In the genomic region with DNA sequence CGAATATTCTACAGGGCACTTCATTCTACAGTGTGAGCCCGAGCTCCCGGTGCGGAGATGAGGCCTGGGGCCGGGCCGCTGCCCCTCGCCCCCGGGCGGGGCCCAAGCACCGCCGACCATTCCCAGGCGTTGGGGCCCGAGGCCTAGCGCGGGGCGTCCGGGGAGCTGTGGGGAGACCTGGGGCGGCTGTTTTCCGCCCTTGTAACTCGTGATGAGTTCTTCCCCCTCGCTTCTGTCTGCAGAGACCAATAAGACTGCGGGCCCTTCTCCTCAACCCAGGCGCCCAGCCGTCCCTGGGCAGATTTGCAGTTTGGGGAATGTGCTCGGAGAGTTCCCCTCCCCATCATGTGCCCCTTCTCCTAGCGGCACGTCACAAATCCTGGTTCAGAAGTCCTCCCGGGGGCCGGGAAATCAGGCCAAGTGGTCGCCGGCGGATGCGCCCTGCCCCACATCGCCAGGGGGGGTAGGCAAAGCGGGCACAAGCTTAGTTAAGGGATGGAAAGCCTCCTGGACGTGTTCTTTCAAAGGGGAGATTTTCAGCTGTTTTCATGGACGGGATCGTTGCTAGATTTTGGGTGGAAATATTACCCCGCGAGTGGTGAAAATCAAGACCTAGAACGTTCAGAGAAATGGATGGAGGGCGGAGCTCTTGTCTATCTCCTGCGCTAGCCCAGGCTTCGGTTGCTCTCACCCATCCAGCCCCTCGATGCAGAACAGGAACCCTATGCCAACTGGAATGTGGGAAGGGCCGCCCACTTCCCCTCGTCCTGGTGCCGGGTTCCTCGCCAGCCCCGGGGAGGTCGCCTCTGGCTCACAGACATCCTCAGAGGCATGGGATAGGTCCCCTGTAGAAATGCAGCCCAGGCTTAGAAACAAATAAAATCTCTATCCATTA, we compare ENCODE assay signal across 9 cellular contexts. TPM values are rescaled to one million over a fixed set of nuclear protein-coding genes. Genes with fewer than 3 reads are reported as not detected.
DNase-seq lines count a peak whose midpoint lies in the region; ATAC-seq and TF ChIP-seq lines count a peak whose summit lies in the region.
"Had no signal": no experiment of that assay in that cellular context is flagged by ENCODE, and none has a peak within 500 bp of the region (broad histone marks: within the 10 kb centered on the region; RNA-seq: fewer than 3 reads in every experiment).

No MANE protein-coding gene starts in this region.

- no TSS peak for BruUV-seq in Panc1 (replicated peaks; lab: Mats Ljungman, UMichigan)

- H3K4me1 ChIP-seq in Panc1 (ENCODE audit: control insufficient read depth, insufficient read depth, low read length) (peaks cover 6% of the 10 kb centered on the region), heart right ventricle (peaks cover 0 to 28% (median 15%) of the 10 kb centered on the region in 9 donors), trophoblast cell (ENCODE audit: control insufficient read depth in 1 of 2, insufficient read depth in 2 of 2, low read length in 2 of 2) (peaks cover 0 to 6% of the 10 kb centered on the region in 2 experiments)

- no peak overlapping the region for H3K23ac ChIP-seq in trophoblast cell (ENCODE audit: low read length)

- TF ChIP-seq CTCF in AG04450 (IDR thresholded peaks at IDR 0.05; ENCODE audit: low read depth, low read length): no peak
- TF ChIP-seq CTCF in Panc1 (IDR thresholded peaks at IDR 0.05): 0 out of 2 replicates have a peak, but pooled peaks have one; percentile 4
- TF ChIP-seq CTCF in heart right ventricle (IDR thresholded peaks at IDR 0.05): peak in 1 of 9 donors; percentile 25

- H3K18ac ChIP-seq in trophoblast cell (ENCODE audit: low read length): peak overlapping the region; percentile 98

- CTCF ChIA-PET in AG04450 (lab: Charles Lee) (interaction anchor here (1.0 to 1.4 kb wide), 2 partner anchors 48 to 418 kb away, joined by 3 read pairs; no protein-coding TSS in a partner anchor), Panc1 (lab: Charles Lee) (interaction anchor here (0.7 to 2.2 kb wide), 2 partner anchors 17 to 411 kb away, joined by 4 to 9 read pairs; no protein-coding TSS in a partner anchor)

- ATAC-seq in GM18511 (IDR thresholded peaks at IDR 0.05; ENCODE audit: unreplicated experiment) (peak; percentile 14), HG03064 (IDR thresholded peaks at IDR 0.05; ENCODE audit: low read depth, unreplicated experiment) (peak; percentile 9), Panc1 (peak; percentile 19; the same call in 1 of the 2 replicates), heart right ventricle (peak; percentile 8 to 46 (median 38))

- H4K8ac ChIP-seq in trophoblast cell (ENCODE audit: low read depth, low read length): peak overlapping the region; percentile 98

- H2BK120ac ChIP-seq in trophoblast cell (ENCODE audit: insufficient read depth, low read length, poor library complexity): peak overlapping the region; percentile 33

- WGBS in adipose tissue, 3 donors: 1 to 18% (median 4%) methylated on average over 51 of the region's 51 CpGs
- 0 to 4% methylated on average over 51 of the region's 51 CpGs for WGBS in heart right ventricle, 2 donors
- WGBS in trophoblast cell (ENCODE audit: extremely low coverage, insufficient coverage, insufficient read length): no CpG with 5 or more reads among the region's 51 CpGs

- H3K79me2 ChIP-seq in trophoblast cell (ENCODE audit: control insufficient read depth, insufficient read depth, low read length, poor library complexity): peaks cover 13% of the 10 kb centered on the region

- peak overlapping the region; percentile 71 for H3K4me3 ChIP-seq in AG04450 (ENCODE audit: low read depth, low read length)
- H3K4me3 ChIP-seq in Panc1 (ENCODE audit: low read depth in 2 of 2, low read length in 2 of 2): peak overlapping the region; percentile 63 to 80
- H3K4me3 ChIP-seq in heart right ventricle: peak overlapping the region; percentile 45 to 77 (median 69)
- H3K4me3 ChIP-seq in trophoblast cell (ENCODE audit: low read depth, low read length): peak overlapping the region; percentile 80

- in situ Hi-C loops in Panc1 (cut with HindIII; ENCODE audit: low pct_unique_long_range_greater_than_20kb, low sequenced_read_pairs): no loop called here
- in situ Hi-C loops in KBM-7 (cut with MboI; ENCODE audit: low pct_unique_long_range_greater_than_20kb, low sequenced_read_pairs): no loop called here

- no peak for DNase-seq in AG04450 (ENCODE audit: low read depth, low spot score)
- DNase-seq in Panc1 (ENCODE audit: low read depth, low spot score): no peak
- peak; percentile 54 to 59 for DNase-seq in heart right ventricle
- DNase-seq in trophoblast cell: peak in 1 of 2 donors; percentile 20
- no peak for DNase-seq in KBM-7

- POLR2A ChIA-PET in AG04450 (lab: Yijun Ruan, JAX) (interaction anchor here (0.8 to 2.5 kb wide), 10 partner anchors 8 to 785 kb away, joined by 3 to 11 read pairs (median 4); a partner anchor contains a TSS), Panc1 (lab: Charles Lee) (interaction anchor here (0.6 kb wide), 2 partner anchors 152 to 415 kb away, joined by 5 to 11 read pairs; a partner anchor contains a TSS)

- peak overlapping the region; percentile 59 for H4K12ac ChIP-seq in trophoblast cell (ENCODE audit: low read depth, low read length)

- H2BK5ac ChIP-seq in trophoblast cell (ENCODE audit: low read depth, low read length, poor library complexity): peak overlapping the region; percentile 23

- H3K27me3 ChIP-seq in AG04450 (ENCODE audit: control insufficient read depth, insufficient read depth, low read length) (no peaks in the 10 kb centered on the region), Panc1 (ENCODE audit: control insufficient read depth, insufficient read depth, low read length) (no peaks in the 10 kb centered on the region), heart right ventricle (no peaks in the 10 kb centered on the region), trophoblast cell (ENCODE audit: insufficient read depth, low read length) (no peaks in the 10 kb centered on the region)

- intact Hi-C loops in Panc1 (cut with micrococcal nuclease; ENCODE audit: unreplicated experiment): no loop called here
- intact Hi-C loops in heart right ventricle (cut with DNase I): no loop called here

- H2BK12ac ChIP-seq in trophoblast cell (ENCODE audit: low read length): peak overlapping the region; percentile 66

- H3K4ac ChIP-seq in trophoblast cell (ENCODE audit: low read depth, low read length): peak overlapping the region; percentile 60

- no peaks in the 10 kb centered on the region for H3K9me3 ChIP-seq in AG04450 (ENCODE audit: control insufficient read depth, insufficient read depth, low read length)
- no peaks in the 10 kb centered on the region for H3K9me3 ChIP-seq in Panc1 (ENCODE audit: control insufficient read depth, insufficient read depth, low read depth, low read length)
- H3K9me3 ChIP-seq in heart right ventricle: peaks cover 0 to 10% (median 0%) of the 10 kb centered on the region in 11 donors
- no peaks in the 10 kb centered on the region for H3K9me3 ChIP-seq in trophoblast cell (ENCODE audit: insufficient read depth, low read depth, low read length)

- H2AFZ ChIP-seq in trophoblast cell (ENCODE audit: insufficient read depth, low read length, poor library complexity): peak overlapping the region; percentile 50

- H3K36me3 ChIP-seq in Panc1 (ENCODE audit: control insufficient read depth, insufficient read depth, low read length) (no peaks in the 10 kb centered on the region), heart right ventricle (no peaks in the 10 kb centered on the region), trophoblast cell (ENCODE audit: control insufficient read depth in 1 of 2, insufficient read depth in 2 of 2, low read length in 2 of 2) (no peaks in the 10 kb centered on the region)

- peaks cover 18% of the 10 kb centered on the region for H3K79me1 ChIP-seq in trophoblast cell (ENCODE audit: low read length)

- peak overlapping the region; percentile 75 for H4K91ac ChIP-seq in trophoblast cell (ENCODE audit: low read depth, low read length)

- peak overlapping the region; percentile 94 for H3K27ac ChIP-seq in AG04450 (ENCODE audit: low read depth, low read length)
- H3K27ac ChIP-seq in Panc1 (ENCODE audit: low read length): peak overlapping the region; percentile 96
- H3K27ac ChIP-seq in adipose tissue (ENCODE audit: low read depth, low read length): peak overlapping the region; percentile 43
- H3K27ac ChIP-seq in heart right ventricle: peak overlapping the region; percentile 93 to 100 (median 100)
- H3K27ac ChIP-seq in trophoblast cell (ENCODE audit: low read depth, low read length): peak overlapping the region; percentile 99

- peak overlapping the region; percentile 98 for H3K14ac ChIP-seq in trophoblast cell (ENCODE audit: low read length)

- H3K9ac ChIP-seq in trophoblast cell (ENCODE audit: low read length): peak overlapping the region; percentile 57

- peak overlapping the region; percentile 61 for H3K4me2 ChIP-seq in trophoblast cell (ENCODE audit: low read length)

- H2AK5ac ChIP-seq in trophoblast cell (ENCODE audit: low read length): peak overlapping the region; percentile 16

RNA-seq across cellular contexts. Expression of a gene that starts 18.8 kb away (rescaled TPM):
- 3.1 and 4.2 TPM in 2 replicates for polyA plus RNA-seq in AG04450 (2011; rRNA removed)
- polyA minus RNA-seq in AG04450 (2011; rRNA and poly(A)+ RNA removed): 3.5 and 3.9 TPM in 2 replicates
- total RNA-seq in Panc1 (2021; ENCODE audit: unreplicated experiment): 0.74 TPM
- 1.4 TPM for polyA plus RNA-seq in Panc1 (2012; ENCODE audit: insufficient read length)
- 10 to 100 TPM in 2 of 3 donors, 1 to 10 TPM in 1; 4.2 to 12.5 (median 10.9) TPM for polyA plus RNA-seq in adipose tissue
- total RNA-seq in heart right ventricle: 1 to 10 TPM in 9 of 10 donors, under 1 TPM in 1; 0.80 to 5.0 (median 2.7) TPM
- polyA plus RNA-seq in heart right ventricle: 1 to 10 TPM; 2.0 to 6.4 TPM
- 14.8 and 15.0 TPM in 2 replicates for polyA plus RNA-seq in trophoblast cell (2013)
- total RNA-seq: HT1080 had no signal

RNA-seq across cellular contexts. Expression of a gene that starts 47.3 kb away (rescaled TPM):
- polyA plus RNA-seq in AG04450 (2011; rRNA removed): 0.27 and 0.37 TPM in 2 replicates
- 0.26 and 0.32 TPM in 2 replicates for polyA minus RNA-seq in AG04450 (2011; rRNA and poly(A)+ RNA removed)
- total RNA-seq in Panc1 (2021; ENCODE audit: unreplicated experiment): 0.10 TPM
- polyA plus RNA-seq in Panc1 (2012; ENCODE audit: insufficient read length): 0.17 TPM
- polyA plus RNA-seq in adipose tissue: 1 to 10 TPM in 1 of 3 donors, under 1 TPM in 2; 0.34 to 1.5 (median 0.55) TPM
- under 1 TPM; 0.20 to 0.78 (median 0.49) TPM for total RNA-seq in heart right ventricle
- 1 to 10 TPM in 1 of 2 donors, under 1 TPM in 1; 0.25 to 1.2 TPM for polyA plus RNA-seq in heart right ventricle
- 2.8 and 2.9 TPM in 2 replicates for polyA plus RNA-seq in trophoblast cell (2013)
- total RNA-seq: HT1080 had no signal

Comparison
In these comparisons a context has a peak if more than half of its experiments do, and no peak if none do; other contexts are left out.
1. DNase-seq: peak in heart right ventricle (2 of 2); none in AG04450 (single experiment), Panc1 (single experiment) and KBM-7 (single experiment).
2. H3K27ac ChIP-seq: peak in every context shown above with its lines; median percentile 100 in heart right ventricle; 99 in trophoblast cell; 96 in Panc1; 94 in AG04450; 43 in adipose tissue.
3. Peak in every context shown above with its lines, with median percentiles within 50 percentile points of each other: H3K4me3 ChIP-seq and ATAC-seq.